8 cellular contexts compared by ENCODE assay signal in genomic region chr4:142817442-142817841, GRCh38. TPM values are rescaled to one million over a fixed set of nuclear protein-coding genes. Genes with fewer than 3 reads are reported as not detected.
DNase-seq lines count a peak whose midpoint lies in the region; TF ChIP-seq lines count a peak whose summit lies in the region.

No MANE protein-coding gene starts in this region.

- H3K4me1 ChIP-seq in Loucy (ENCODE audit: insufficient read depth, low read length, poor library complexity, severe bottlenecking) (peaks cover 58% of the 10 kb centered on the region), Peyer's patch (peaks cover 0 to 25% (median 0%) of the 10 kb centered on the region in 4 donors)

- peaks cover 4% of the 10 kb centered on the region for H3K9me3 Mint-ChIP-seq in activated T-helper 2 cell treated with anti-CD3 and anti-CD28 coated beads, Interferon-gamma antibody, Interleukin-2, Interleukin-4, amounts not matched to agents 10 μg/mL and 5 μg/mL and 100 μg/mL, durations not matched to agents 14 hours and 24 hours and 36 hours

- H3K36me3 ChIP-seq in Loucy (ENCODE audit: insufficient read depth, low read length) (no peaks in the 10 kb centered on the region), Peyer's patch (no peaks in the 10 kb centered on the region)

- peak overlapping the region; percentile 48 for H3K27ac ChIP-seq in AG04450 (ENCODE audit: low read depth, low read length)
- H3K27ac ChIP-seq in Peyer's patch: no peak overlapping the region

- H2AFZ ChIP-seq in Loucy (ENCODE audit: low read length): no peak overlapping the region; the same call in 1 of the 2 replicates

- H3K9me3 ChIP-seq in AG04450 (ENCODE audit: control insufficient read depth, insufficient read depth, low read length) (no peaks in the 10 kb centered on the region), Loucy (ENCODE audit: insufficient read depth, low read depth, low read length) (no peaks in the 10 kb centered on the region), Peyer's patch (no peaks in the 10 kb centered on the region)

- peak overlapping the region; percentile 62 for H3K9ac ChIP-seq in Loucy (ENCODE audit: low read depth, low read length, poor library complexity, severe bottlenecking)

- no peaks in the 10 kb centered on the region for H3K27me3 Mint-ChIP-seq in activated T-helper 2 cell treated with anti-CD3 and anti-CD28 coated beads, Interferon-gamma antibody, Interleukin-2, Interleukin-4, amounts not matched to agents 10 μg/mL and 5 μg/mL and 100 μg/mL, durations not matched to agents 14 hours and 24 hours and 36 hours (ENCODE audit: low read depth)

- H3K27me3 ChIP-seq in AG04450 (ENCODE audit: control insufficient read depth, insufficient read depth, low read length) (no peaks in the 10 kb centered on the region), Loucy (ENCODE audit: insufficient read depth, low read length, poor library complexity, severe bottlenecking) (no peaks in the 10 kb centered on the region), Peyer's patch (no peaks in the 10 kb centered on the region)

- no peaks in the 10 kb centered on the region for H4K20me1 ChIP-seq in Loucy (ENCODE audit: insufficient read depth, low read length, poor library complexity, severe bottlenecking)

- H3K4me3 ChIP-seq in AG04450 (ENCODE audit: low read depth, low read length): no peak overlapping the region
- peak overlapping the region; percentile 66 for H3K4me3 ChIP-seq in Loucy (ENCODE audit: low read length, poor library complexity, severe bottlenecking)
- no peak overlapping the region for H3K4me3 ChIP-seq in Peyer's patch

- peak overlapping the region; percentile 86 for H3K4me2 ChIP-seq in Loucy (ENCODE audit: low read depth, low read length, poor library complexity, severe bottlenecking)

- no peaks in the 10 kb centered on the region for H3K36me3 Mint-ChIP-seq in activated T-helper 2 cell treated with anti-CD3 and anti-CD28 coated beads, Interferon-gamma antibody, Interleukin-2, Interleukin-4, amounts not matched to agents 10 μg/mL and 5 μg/mL and 100 μg/mL, durations not matched to agents 14 hours and 24 hours and 36 hours (ENCODE audit: low read depth)

- H3K27ac Mint-ChIP-seq in activated T-helper 2 cell treated with anti-CD3 and anti-CD28 coated beads, Interferon-gamma antibody, Interleukin-2, Interleukin-4, amounts not matched to agents 10 μg/mL and 5 μg/mL and 100 μg/mL, durations not matched to agents 14 hours and 24 hours and 36 hours: peak overlapping the region; percentile 78

- peak; percentile 55 for DNase-seq in AG04450 (ENCODE audit: low read depth, low spot score)
- peak; percentile 26 for DNase-seq in activated T-helper 2 cell treated with anti-CD3 and anti-CD28 coated beads, Interferon-gamma antibody, Interleukin-2, Interleukin-4, amounts not matched to agents 10 μg/mL and 5 μg/mL and 100 μg/mL, durations not matched to agents 14 hours and 24 hours and 36 hours (ENCODE audit: low spot score)
- peak; percentile 89 for DNase-seq in kidney tubule cell (ENCODE audit: low spot score)
- no peak for DNase-seq in NCI-H2196 treated with DMSO at 0.1 percent for 48 hours (lab: John Stamatoyannopoulos, UW; ENCODE audit: unreplicated experiment)
- no peak for DNase-seq in NCI-H524 (lab: John Stamatoyannopoulos, UW)
- no peak for DNase-seq in SKM-1 treated with dmso at 0.1 percent for 144 hours (lab: John Stamatoyannopoulos, UW; ENCODE audit: unreplicated experiment)
- DNase-seq in Peyer's patch: no peak

- H3F3A ChIP-seq in Loucy (ENCODE audit: low read depth): peaks cover 13% of the 10 kb centered on the region

- no peak for TF ChIP-seq POLR2A in Peyer's patch (IDR thresholded peaks at IDR 0.05)

- intact Hi-C loops in activated T-helper 2 cell treated with anti-CD3 and anti-CD28 coated beads, Interferon-gamma antibody, Interleukin-2, Interleukin-4, amounts not matched to agents 10 μg/mL and 5 μg/mL and 100 μg/mL, durations not matched to agents 14 hours and 24 hours and 36 hours (cut with micrococcal nuclease): loop anchor here (2.0 to 10.0 kb wide), 6 partner anchors 15 to 523 kb away; no protein-coding TSS in a partner anchor

- CTCF ChIA-PET in AG04450 (lab: Charles Lee): interaction anchor here (0.6 to 1.0 kb wide), 2 partner anchors 24 to 64 kb away, joined by 3 to 4 read pairs; no protein-coding TSS in a partner anchor

- POLR2A ChIA-PET in AG04450 (lab: Yijun Ruan, JAX): interaction anchor here (0.5 kb wide), 1 partner anchor 474 kb away, joined by 3 read pairs; no protein-coding TSS in a partner anchor

- no peaks in the 10 kb centered on the region for H3K79me2 ChIP-seq in Loucy (ENCODE audit: insufficient read depth, low read length)

- TF ChIP-seq CTCF in AG04450 (IDR thresholded peaks at IDR 0.05; ENCODE audit: low read depth, low read length): no peak
- TF ChIP-seq CTCF in Loucy (conservative IDR thresholded peaks at IDR 0.05; ENCODE audit: low read length): no peak
- TF ChIP-seq CTCF in Peyer's patch (IDR thresholded peaks at IDR 0.05): no peak

- no peaks in the 10 kb centered on the region for H3K9me2 ChIP-seq in Loucy (replicated peaks; ENCODE audit: low read depth, low read length)

- no peak overlapping the region for H3K4me3 Mint-ChIP-seq in activated T-helper 2 cell treated with anti-CD3 and anti-CD28 coated beads, Interferon-gamma antibody, Interleukin-2, Interleukin-4, amounts not matched to agents 10 μg/mL and 5 μg/mL and 100 μg/mL, durations not matched to agents 14 hours and 24 hours and 36 hours (ENCODE audit: low read depth)

- peaks cover 23% of the 10 kb centered on the region for H3K4me1 Mint-ChIP-seq in activated T-helper 2 cell treated with anti-CD3 and anti-CD28 coated beads, Interferon-gamma antibody, Interleukin-2, Interleukin-4, amounts not matched to agents 10 μg/mL and 5 μg/mL and 100 μg/mL, durations not matched to agents 14 hours and 24 hours and 36 hours (ENCODE audit: low read depth)

RNA-seq across cellular contexts. Expression of gene INPP4B, which starts 28.7 kb away (rescaled TPM):
- polyA plus RNA-seq in AG04450 (2011; rRNA removed): 3.4 and 5.1 TPM in 2 replicates
- polyA minus RNA-seq in AG04450 (2011; rRNA and poly(A)+ RNA removed): 15.2 and 15.9 TPM in 2 replicates
- total RNA-seq in activated T-helper 2 cell treated with anti-CD3 and anti-CD28 coated beads, Interferon-gamma antibody, Interleukin-2, Interleukin-4, amounts not matched to agents 10 μg/mL and 5 μg/mL and 100 μg/mL, durations not matched to agents 14 hours and 24 hours and 36 hours: 64.8 and 70.1 TPM in 2 replicates
- 10 to 100 TPM; 38.9 to 48.7 (median 44.2) TPM for total RNA-seq in Peyer's patch

Comparison
In these comparisons a context has a peak if more than half of its experiments do, and no peak if none do; other contexts are left out.
1. DNase-seq: peak in AG04450 (single experiment), activated T-helper 2 cell treated with anti-CD3 and anti-CD28 coated beads, Interferon-gamma antibody, Interleukin-2, Interleukin-4, amounts not matched to agents 10 μg/mL and 5 μg/mL and 100 μg/mL, durations not matched to agents 14 hours and 24 hours and 36 hours (single experiment) and kidney tubule cell (single experiment); none in NCI-H2196 treated with DMSO at 0.1 percent for 48 hours (single experiment), NCI-H524 (0 of 2), SKM-1 treated with dmso at 0.1 percent for 144 hours (single experiment) and Peyer's patch (0 of 3).